Comparison of ENCODE assay signal across 8 cellular contexts in the genomic region with DNA sequence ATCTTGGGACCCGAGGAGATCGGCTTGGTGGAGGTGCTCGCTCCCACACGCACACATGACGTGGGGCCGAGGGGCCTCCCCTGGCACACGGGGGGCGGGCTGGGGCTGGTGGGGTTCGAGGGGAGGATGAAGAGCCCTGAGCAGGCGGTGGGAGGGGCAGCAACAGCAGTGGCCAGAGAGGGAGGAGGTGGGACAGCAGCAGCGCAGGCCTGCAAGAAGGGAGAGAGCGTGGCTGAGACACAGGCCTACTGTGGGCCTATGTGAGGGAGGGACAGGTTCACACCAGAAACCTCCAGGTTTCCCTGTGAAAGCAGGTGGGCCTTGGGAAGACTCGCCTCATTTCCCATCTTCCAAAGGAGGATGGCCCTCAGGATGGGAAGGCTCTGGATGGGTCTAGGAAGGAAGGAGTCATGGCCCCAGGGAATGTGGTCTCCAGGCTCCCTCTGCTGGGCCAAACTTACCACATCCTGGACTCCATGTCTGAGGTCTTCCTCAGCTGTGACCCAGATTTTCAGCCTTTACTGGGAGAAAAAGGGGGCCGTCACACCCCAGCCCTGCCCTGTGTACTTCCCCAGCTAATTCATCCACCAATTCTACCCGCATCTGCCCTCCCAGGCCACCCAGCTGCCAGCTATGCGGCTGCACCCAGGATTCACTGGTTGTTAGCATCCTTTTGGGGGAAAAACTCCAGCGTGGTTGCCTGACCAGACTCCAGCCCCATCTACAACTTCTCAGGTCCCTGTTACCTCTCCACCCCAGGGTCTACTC. TPM values are rescaled to one million over a fixed set of nuclear protein-coding genes. Genes with fewer than 3 reads are reported as not detected.
DNase-seq lines count a peak whose midpoint lies in the region; ATAC-seq and TF ChIP-seq lines count a peak whose summit lies in the region.

No MANE protein-coding gene starts in this region.

- ATAC-seq in heart right ventricle (peak in 7 of 8 donors; percentile 39 to 73 (median 54)), left lung (peak; percentile 57), GM19463 (IDR thresholded peaks at IDR 0.05; ENCODE audit: unreplicated experiment) (no peak)

- intact Hi-C loops in heart right ventricle (cut with DNase I) (loop anchor here in 2 of 10 donors (10.0 kb wide), 2 partner anchors 73 to 83 kb away; no protein-coding TSS in a partner anchor), left lung (cut with DNase I) (loop anchor here in 1 of 2 donors (10.0 kb wide), 1 partner anchor 83 kb away; no protein-coding TSS in a partner anchor)

- no peaks in the 10 kb centered on the region for H3K9me3 ChIP-seq in heart right ventricle
- no peaks in the 10 kb centered on the region for H3K9me3 ChIP-seq in right atrium auricular region
- H3K9me3 ChIP-seq in left lung, result no peaks in the 10 kb centered on the region

- 72 to 73% methylated on average over 17 of the region's 17 CpGs for WGBS in heart right ventricle, 2 donors

- H3K36me3 ChIP-seq in heart right ventricle, result no peaks in the 10 kb centered on the region
- H3K36me3 ChIP-seq in right atrium auricular region, result no peaks in the 10 kb centered on the region
- H3K36me3 ChIP-seq in left lung, result no peaks in the 10 kb centered on the region

- H3K4me1 ChIP-seq in heart right ventricle (peaks cover 3 to 16% (median 11%) of the 10 kb centered on the region in 9 donors), right atrium auricular region (peaks cover 0 to 18% of the 10 kb centered on the region in 2 donors), left lung (peaks cover 6 to 15% of the 10 kb centered on the region in 2 donors)

- DNase-seq in heart right ventricle (no peak), right atrium auricular region (ENCODE audit: low spot score) (no peak), M059J (ENCODE audit: low read depth) (peak; percentile 72), amniotic epithelial cell (ENCODE audit: low read depth) (peak; percentile 57), left lung (no peak), superior temporal gyrus (ENCODE audit: extremely low spot score) (no peak), ureter (ENCODE audit: low spot score) (no peak)

- H3K27ac ChIP-seq in heart right ventricle (no peak overlapping the region), right atrium auricular region (no peak overlapping the region), left lung (no peak overlapping the region)

- H3K4me3 ChIP-seq in heart right ventricle (no peak overlapping the region), right atrium auricular region (no peak overlapping the region), left lung (no peak overlapping the region)

- TF ChIP-seq CTCF in heart right ventricle (IDR thresholded peaks at IDR 0.05), result peak in 8 of 9 donors; percentile 11 to 57 (median 40)
- peak in 1 of 2 donors; percentile 46 for TF ChIP-seq CTCF in right atrium auricular region (IDR thresholded peaks at IDR 0.05)
- TF ChIP-seq CTCF in left lung (IDR thresholded peaks at IDR 0.05), result peak in 1 of 2 donors; percentile 14

- H3K27me3 ChIP-seq in heart right ventricle, result peaks cover 12 to 78% (median 60%) of the 10 kb centered on the region in 7 donors
- H3K27me3 ChIP-seq in right atrium auricular region, result peaks cover 8 to 22% of the 10 kb centered on the region in 2 donors
- peaks cover 41 to 88% of the 10 kb centered on the region in 2 donors for H3K27me3 ChIP-seq in left lung

RNA-seq across cellular contexts. Expression of gene PIANP, which starts 2.8 kb away (rescaled TPM):
- total RNA-seq in heart right ventricle (under 1 TPM in 4 of 10 donors, not detected in 6; 0.12 to 0.54 (median 0.25) TPM), right atrium auricular region (not detected), left lung (under 1 TPM; 0.18 to 0.44 TPM), ureter (2.6 TPM)
- polyA plus RNA-seq in heart right ventricle, result under 1 TPM; 0.22 to 0.58 TPM
- 0.12 TPM in 1 of 2 replicates, not detected in the other for total RNA-seq in M059J (2014; rRNA removed; shearing (Covaris generic))

RNA-seq across cellular contexts. Expression of gene ZNF384, which starts 8.6 kb away (rescaled TPM):
- 10 to 100 TPM; 25.1 to 36.0 (median 29.0) TPM for total RNA-seq in heart right ventricle
- polyA plus RNA-seq in heart right ventricle, result 10 to 100 TPM; 17.6 to 23.7 TPM
- 10 to 100 TPM; 23.8 to 33.3 TPM for total RNA-seq in right atrium auricular region
- 18.1 and 25.0 TPM in 2 replicates for total RNA-seq in M059J (2014; rRNA removed; shearing (Covaris generic))
- 10 to 100 TPM; 39.3 to 55.0 TPM for total RNA-seq in left lung
- total RNA-seq in ureter, result 63.4 TPM

RNA-seq across cellular contexts. Expression of gene COPS7A, which starts 26.1 kb away (rescaled TPM):
- total RNA-seq in heart right ventricle, result 10 to 100 TPM; 67.4 to 89.8 (median 77.9) TPM
- 10 to 100 TPM; 31.1 to 91.5 TPM for polyA plus RNA-seq in heart right ventricle
- 10 to 100 TPM; 72.7 to 73.6 TPM for total RNA-seq in right atrium auricular region
- 60.2 and 66.0 TPM in 2 replicates for total RNA-seq in M059J (2014; rRNA removed; shearing (Covaris generic))
- total RNA-seq in left lung, result 10 to 100 TPM; 66.0 to 67.5 TPM
- total RNA-seq in ureter, result 77.9 TPM

RNA-seq across cellular contexts. Expression of gene ING4, which starts 34.8 kb away (rescaled TPM):
- total RNA-seq in heart right ventricle (10 to 100 TPM; 17.7 to 32.5 (median 22.6) TPM), right atrium auricular region (10 to 100 TPM; 21.8 to 22.6 TPM), left lung (10 to 100 TPM; 23.1 to 38.0 TPM), ureter (39.3 TPM)
- polyA plus RNA-seq in heart right ventricle, result 10 to 100 TPM; 20.0 to 25.5 TPM
- 19.3 and 37.8 TPM in 2 replicates for total RNA-seq in M059J (2014; rRNA removed; shearing (Covaris generic))

RNA-seq across cellular contexts. Expression of gene ACRBP, which starts 50.5 kb away (rescaled TPM):
- total RNA-seq in heart right ventricle, result 1 to 10 TPM in 4 of 10 donors, under 1 TPM in 5, not detected in 1; 0.25 to 4.1 (median 0.79) TPM
- under 1 TPM; 0.29 to 0.43 TPM for polyA plus RNA-seq in heart right ventricle
- under 1 TPM in 1 of 2 donors, not detected in 1; 0.43 TPM for total RNA-seq in right atrium auricular region
- not detected in 2 replicates for total RNA-seq in M059J (2014; rRNA removed; shearing (Covaris generic))
- 1 to 10 TPM; 4.9 to 6.3 TPM for total RNA-seq in left lung
- total RNA-seq in ureter, result 2.3 TPM

Comparison
In these comparisons a context has a peak if more than half of its experiments do, and no peak if none do; other contexts are left out.
1. DNase-seq: peak in M059J (single experiment) and amniotic epithelial cell (single experiment); none in heart right ventricle (0 of 2), right atrium auricular region (single experiment), left lung (0 of 2), superior temporal gyrus (single experiment) and ureter (single experiment).